8 cellular contexts compared by ENCODE assay signal in genomic region chr9:129178579-129178909, GRCh38. TPM values are rescaled to one million over a fixed set of nuclear protein-coding genes. Genes with fewer than 3 reads are reported as not detected.
DNase-seq lines count a peak whose midpoint lies in the region; TF ChIP-seq lines count a peak whose summit lies in the region.

No MANE protein-coding gene starts in this region.

- CTCF ChIA-PET in HEK293 (lab: Yijun Ruan, JAX): interaction anchor here (0.6 to 2.0 kb wide), 8 partner anchors 36 to 1611 kb away, joined by 3 to 9 read pairs (median 6); no protein-coding TSS in a partner anchor

- intact Hi-C loops in breast epithelium (cut with DNase I; ENCODE audit: low total_unique reads): loop anchor here (5.0 to 10.0 kb wide), 2 partner anchors 136 to 309 kb away; no protein-coding TSS in a partner anchor

- H3K27ac ChIP-seq in HEK293 (ENCODE audit: extremely low read depth, low read depth, low read length): no peak overlapping the region
- no peak overlapping the region for H3K27ac ChIP-seq in breast epithelium

- H3K4me3 ChIP-seq in BE2C (ENCODE audit: low read depth, low read length) (peak overlapping the region; percentile 39), HEK293 (ENCODE audit: low read depth, low read length) (peak overlapping the region; percentile 23), breast epithelium (peak overlapping the region; percentile 91 to 93 (median 93))

- H3K9me3 ChIP-seq in BE2C: no peaks in the 10 kb centered on the region
- no peaks in the 10 kb centered on the region for H3K9me3 ChIP-seq in HEK293 (ENCODE audit: control insufficient read depth, insufficient read depth, low read depth, low read length)
- no peaks in the 10 kb centered on the region for H3K9me3 ChIP-seq in breast epithelium

- H3K4me1 ChIP-seq in BE2C (peaks cover 3% of the 10 kb centered on the region), HEK293 (ENCODE audit: control insufficient read depth, insufficient read depth, low read length) (peaks cover 7% of the 10 kb centered on the region), breast epithelium (peaks cover 0 to 2% of the 10 kb centered on the region in 2 donors)

- H3K27me3 Mint-ChIP-seq in nephron (ENCODE audit: low read depth): peaks cover 20% of the 10 kb centered on the region

- H3K27ac Mint-ChIP-seq in nephron: peak overlapping the region in 2 of 3 experiments; percentile 47 to 85

- DNase-seq in BE2C (no peak), breast epithelium (ENCODE audit: low spot score in 2 of 2) (no peak), Kasumi-1 (lab: John Stamatoyannopoulos, UW) (no peak), DMS 273 treated with DMSO at 0.1 percent for 48 hours (lab: John Stamatoyannopoulos, UW) (no peak), AG08395 (ENCODE audit: low spot score) (no peak), amniotic stem cell (lab: John Stamatoyannopoulos, UW) (no peak)

- H3K4me1 Mint-ChIP-seq in nephron: peaks cover 33% of the 10 kb centered on the region

- no peaks in the 10 kb centered on the region for H3K36me3 Mint-ChIP-seq in nephron (ENCODE audit: low read depth)

- no peak for TF ChIP-seq CTCF in BE2C (IDR thresholded peaks at IDR 0.05; ENCODE audit: low read depth, low read length)
- TF ChIP-seq CTCF in HEK293 (tag by site-specific recombination; IDR thresholded peaks at IDR 0.05): no peak
- no peak for TF ChIP-seq CTCF in breast epithelium (IDR thresholded peaks at IDR 0.05)
- TF ChIP-seq CTCF in nephron (IDR thresholded peaks at IDR 0.05; ENCODE audit: unreplicated experiment in 3 of 3): no peak

- H3K27me3 ChIP-seq in BE2C: no peaks in the 10 kb centered on the region
- no peaks in the 10 kb centered on the region for H3K27me3 ChIP-seq in breast epithelium

- POLR2A ChIA-PET in HEK293 (lab: Yijun Ruan, JAX): interaction anchor here (0.6 to 1.9 kb wide), 60 partner anchors 8 to 625 kb away, joined by 3 to 29 read pairs (median 5); partner anchors contain the start of genes C9orf50, NTMT1 and ZDHHC12

- H3K36me3 ChIP-seq in BE2C (no peaks in the 10 kb centered on the region), HEK293 (ENCODE audit: control insufficient read depth in 2 of 2, insufficient read depth in 1 of 2, low read length in 2 of 2) (no peaks in the 10 kb centered on the region), breast epithelium (no peaks in the 10 kb centered on the region)

- H3K4me3 Mint-ChIP-seq in nephron: peak overlapping the region; percentile 75 to 95 (median 84)

- TF ChIP-seq POLR2A in breast epithelium (IDR thresholded peaks at IDR 0.05): no peak

- H3K9me3 Mint-ChIP-seq in nephron: no peaks in the 10 kb centered on the region

TF ChIP-seq in HEK293, 187 proteins besides CTCF, POLR2A, EP300 and RAD21:
- no peak for TF ChIP-seq ZNF776 (tag by site-specific recombination; IDR thresholded peaks at IDR 0.05; ENCODE audit: borderline replicate concordance)
- TF ChIP-seq OSR2 (tag by site-specific recombination; IDR thresholded peaks at IDR 0.05): no peak
- no peak for TF ChIP-seq MZF1 (tag by site-specific recombination; IDR thresholded peaks at IDR 0.05; ENCODE audit: borderline replicate concordance)
- TF ChIP-seq ZNF830 (tag by site-specific recombination; IDR thresholded peaks at IDR 0.05; ENCODE audit: low read depth): no peak
- no peak for TF ChIP-seq ZNF561 (tag by site-specific recombination; IDR thresholded peaks at IDR 0.05; ENCODE audit: borderline replicate concordance)
- peak; percentile 7; the same call in 1 of the 2 replicates for TF ChIP-seq TCF7L2 (IDR thresholded peaks at IDR 0.05; ENCODE audit: borderline replicate concordance, low read depth, low read length)
- no peak for TF ChIP-seq REST (tag by site-specific recombination; IDR thresholded peaks at IDR 0.05)
- TF ChIP-seq SCRT2 (tag by site-specific recombination; IDR thresholded peaks at IDR 0.05): peak; percentile 25; the same call in 1 of the 2 replicates

RNA-seq across cellular contexts. Expression of gene IER5L, which starts 0.5 kb away (rescaled TPM):
- 38.6 TPM for polyA plus RNA-seq in BE2C (2012; ENCODE audit: insufficient read depth, insufficient read length, low read depth)
- 10 to 100 TPM in 2 of 3 donors, 1 to 10 TPM in 1; 4.3 to 18.4 (median 18.1) TPM for total RNA-seq in breast epithelium

Comparison
In these comparisons a context has a peak if more than half of its experiments do, and no peak if none do; other contexts are left out.
1. H3K4me3 ChIP-seq: peak in every context shown above with its lines; median percentile 93 in breast epithelium; 39 in BE2C; 23 in HEK293.